Comparison of ENCODE assay signal across 19 cellular contexts in genomic region chr7:141145630-141145982, GRCh38.
DNase-seq lines count a peak whose midpoint lies in the region; ATAC-seq and TF ChIP-seq lines count a peak whose summit lies in the region.
"Had no signal": no experiment of that assay in that cellular context is flagged by ENCODE, and none has a peak within 500 bp of the region (broad histone marks: within the 10 kb centered on the region; RNA-seq: fewer than 3 reads in every experiment).

No MANE protein-coding gene starts in this region.

- ATAC-seq in left cardiac atrium, result no peak
- no peak for ATAC-seq in HG02870 (IDR thresholded peaks at IDR 0.05; ENCODE audit: unreplicated experiment)
- no peak for ATAC-seq in GM18511 (IDR thresholded peaks at IDR 0.05; ENCODE audit: unreplicated experiment)
- ATAC-seq: CD8-positive, alpha-beta T cell; K562 had no signal

- DNase-seq in AG09319 (ENCODE audit: extremely low read depth, low read depth) (peak; percentile 3), ELR (ENCODE audit: low read depth) (peak; percentile 1), SK-N-MC (ENCODE audit: low read depth, low spot score) (peak; percentile 20), islet precursor cell (peak; percentile 81), left cardiac atrium (no peak)
- DNase-seq in activated effector memory CD4-positive, alpha-beta T cell treated with anti-CD3 and anti-CD28 coated beads, Interleukin-2, amount 50 U/mL, for 16 hours, result no peak
- DNase-seq: Calu3; CD8-positive, alpha-beta T cell; MV-4-11; NCI-H187; NCI-H2107; NCI-H510A treated with DMSO at 0.1 percent for 48 hours; NCI-H774; OCI-M1; SHP77 treated with DMSO at 0.1 percent for 48 hours had no signal

- H3K4me3 ChIP-seq in SK-N-MC, result no peak overlapping the region
- H3K4me3 ChIP-seq: BLaER1 treated with 17β-estradiol and CSF1 and Interleukin-3, amounts not matched to agents 10 nM and 100 nM; K562 had no signal

- H3K27ac ChIP-seq in SK-N-MC, result no peak overlapping the region
- H3K27ac ChIP-seq: BLaER1 treated with 17β-estradiol and CSF1 and Interleukin-3, amounts not matched to agents 10 nM and 100 nM had no signal

- intact Hi-C loops in left cardiac atrium (cut with DNase I), result no loop called here

- no peak overlapping the region for H3K9ac ChIP-seq in SK-N-MC (ENCODE audit: insufficient read length)
- H3K9ac ChIP-seq: BLaER1 treated with 17β-estradiol and CSF1 and Interleukin-3, amounts not matched to agents 10 nM and 100 nM had no signal

- no peaks in the 10 kb centered on the region for H3K9me3 ChIP-seq in SK-N-MC (ENCODE audit: low read depth, low read length)

- no peaks in the 10 kb centered on the region; the same call in 1 of the 2 replicates for H3K36me3 ChIP-seq in SK-N-MC (ENCODE audit: insufficient read depth, low read length)
- H3K36me3 ChIP-seq: BLaER1 treated with 17β-estradiol and CSF1 and Interleukin-3, amounts not matched to agents 10 nM and 100 nM had no signal

- no peak for TF ChIP-seq CTCF in AG09319 (IDR thresholded peaks at IDR 0.05; ENCODE audit: low read depth, low read length)

Comparison
In these comparisons a context has a peak if more than half of its experiments do, and no peak if none do; other contexts are left out.
1. DNase-seq: peak in AG09319 (single experiment), ELR (single experiment), SK-N-MC (single experiment) and islet precursor cell (single experiment); none in activated effector memory CD4-positive, alpha-beta T cell treated with anti-CD3 and anti-CD28 coated beads, Interleukin-2, amount 50 U/mL, for 16 hours (single experiment) and left cardiac atrium (single experiment).